8 cellular contexts compared by ENCODE assay signal in the genomic region with DNA sequence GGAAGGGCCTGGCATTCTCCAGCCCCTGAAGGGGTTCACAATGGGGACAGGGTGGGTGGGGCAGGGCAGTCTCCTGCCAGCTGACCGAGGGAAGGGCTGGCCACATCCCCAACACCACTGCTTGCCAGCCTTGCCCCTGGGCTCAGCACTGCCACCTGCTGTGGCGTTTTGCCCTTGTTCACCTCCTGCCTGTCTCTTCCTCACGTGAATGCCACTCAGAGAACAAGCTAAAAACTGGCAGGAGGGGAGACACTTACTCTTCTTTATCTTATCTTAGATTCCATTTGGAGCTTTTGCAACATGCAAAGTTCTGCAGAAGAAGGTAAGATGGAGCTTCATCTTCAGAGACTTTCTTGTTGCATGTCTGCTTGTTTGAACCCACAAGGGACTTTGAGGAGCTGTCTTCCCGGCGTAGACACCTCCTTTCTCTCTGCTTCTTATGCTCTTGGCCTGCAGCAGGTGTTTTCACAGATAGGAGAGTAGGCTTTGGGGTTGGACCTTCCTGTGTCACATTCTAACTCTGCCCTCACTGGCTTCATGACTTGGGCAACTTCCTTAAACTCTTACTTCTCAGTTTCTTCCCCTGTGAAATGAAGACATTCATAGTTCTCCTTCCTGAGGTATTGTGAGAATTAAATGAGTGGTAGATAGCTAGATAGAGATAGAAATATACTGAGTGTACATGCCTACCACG. TPM values are rescaled to one million over a fixed set of nuclear protein-coding genes. Genes with fewer than 3 reads are reported as not detected.
A peak's percentile ranks its signal among the peaks of the same experiment; 100 is the strongest.
DNase-seq lines count a peak whose midpoint lies in the region; ATAC-seq lines count a peak whose summit lies in the region.

No MANE protein-coding gene starts in this region.

- H3K36me3 Mint-ChIP-seq in naive thymus-derived CD4-positive, alpha-beta T cell = peaks cover 5 to 22% (median 7%) of the 10 kb centered on the region in 5 donors

- no peak overlapping the region for H4K8ac ChIP-seq in mesendoderm (ENCODE audit: low read depth, low read length)

- no peak overlapping the region for H3K27ac Mint-ChIP-seq in naive thymus-derived CD4-positive, alpha-beta T cell

- H3K9ac ChIP-seq in mesendoderm (ENCODE audit: low read length) = no peak overlapping the region

- H3K4me3 ChIP-seq in naive thymus-derived CD4-positive, alpha-beta T cell (ENCODE audit: low read length) = no peak overlapping the region
- H3K4me3 ChIP-seq in SJCRH30 = no peak overlapping the region
- no peak overlapping the region for H3K4me3 ChIP-seq in mesendoderm (ENCODE audit: low read length)

- no peaks in the 10 kb centered on the region for H3K27me3 Mint-ChIP-seq in naive thymus-derived CD4-positive, alpha-beta T cell

- no peak overlapping the region for H3K56ac ChIP-seq in mesendoderm (ENCODE audit: low read length)

- no peak overlapping the region for H3K23ac ChIP-seq in mesendoderm (ENCODE audit: low read length)

- no peaks in the 10 kb centered on the region for H3K27me3 ChIP-seq in naive thymus-derived CD4-positive, alpha-beta T cell (ENCODE audit: control insufficient read depth in 2 of 2, insufficient read depth in 2 of 2, low read length in 2 of 2)
- H3K27me3 ChIP-seq in SJCRH30 (no peaks in the 10 kb centered on the region), mesendoderm (ENCODE audit: insufficient read depth, low read length, poor library complexity) (no peaks in the 10 kb centered on the region)

- H3K27ac ChIP-seq in naive thymus-derived CD4-positive, alpha-beta T cell (ENCODE audit: low read depth, low read length) = no peak overlapping the region
- H3K27ac ChIP-seq in SJCRH30 (no peak overlapping the region), mesendoderm (ENCODE audit: low read depth, low read length) (no peak overlapping the region)

- CTCF ChIA-PET in naive thymus-derived CD4-positive, alpha-beta T cell (lab: Charles Lee) = interaction anchor here (0.6 to 1.1 kb wide), 6 partner anchors 18 to 706 kb away, joined by 3 to 4 read pairs (median 3); no protein-coding TSS in a partner anchor

- no peak overlapping the region for H3K4me2 ChIP-seq in mesendoderm (ENCODE audit: low read length)

- no peak overlapping the region for H2BK5ac ChIP-seq in mesendoderm (ENCODE audit: low read length)

- H3K9me3 Mint-ChIP-seq in naive thymus-derived CD4-positive, alpha-beta T cell = peaks cover 0 to 4% (median 0%) of the 10 kb centered on the region in 11 donors

- WGBS in mesendoderm (ENCODE audit: extremely low coverage, insufficient coverage, low lambda C conversion rate) = no CpG with 5 or more reads among the region's 6 CpGs

- POLR2A ChIA-PET in naive thymus-derived CD4-positive, alpha-beta T cell (lab: Charles Lee) = interaction anchor here (1.3 kb wide), 1 partner anchor 37 kb away, joined by 3 read pairs; no protein-coding TSS in a partner anchor

- H3K9me3 ChIP-seq in naive thymus-derived CD4-positive, alpha-beta T cell (ENCODE audit: control insufficient read depth in 2 of 3, low read length in 3 of 3) = no peaks in the 10 kb centered on the region
- no peaks in the 10 kb centered on the region for H3K9me3 ChIP-seq in SJCRH30 (replicated peaks)

- no peak overlapping the region for H3K18ac ChIP-seq in mesendoderm (ENCODE audit: low read length)

- DNase-seq in Daoy (ENCODE audit: low read depth) = peak; percentile 39
- peak; percentile 76 to 90 for DNase-seq in Kasumi-1 (lab: John Stamatoyannopoulos, UW)
- peak; percentile 41 for DNase-seq in activated naive CD4-positive, alpha-beta T cell treated with anti-CD3 and anti-CD28 coated beads, Interleukin-2, amount 50 U/mL, for 16 hours
- DNase-seq in naive thymus-derived CD4-positive, alpha-beta T cell = peak in 1 of 9 donors; percentile 10
- no peak for DNase-seq in NCI-H187 (lab: John Stamatoyannopoulos, UW)
- DNase-seq in SJCRH30 = no peak
- no peak for DNase-seq in mesendoderm

- no peak overlapping the region for H3K4ac ChIP-seq in mesendoderm (ENCODE audit: low read depth, low read length)

- H3K79me1 ChIP-seq in mesendoderm (ENCODE audit: low read length) = peaks cover 3% of the 10 kb centered on the region

- H2AK5ac ChIP-seq in mesendoderm (ENCODE audit: low read length) = no peak overlapping the region

- H2BK120ac ChIP-seq in mesendoderm (ENCODE audit: low read depth, low read length) = no peak overlapping the region

- H4K5ac ChIP-seq in mesendoderm (ENCODE audit: low read length) = no peak overlapping the region

- peak; percentile 12 for ATAC-seq in naive thymus-derived CD4-positive, alpha-beta T cell
- no peak for ATAC-seq in HG02759 (IDR thresholded peaks at IDR 0.05; ENCODE audit: unreplicated experiment)

- peaks cover 0 to 23% (median 5%) of the 10 kb centered on the region in 3 experiments for H3K36me3 ChIP-seq in naive thymus-derived CD4-positive, alpha-beta T cell (ENCODE audit: control insufficient read depth in 2 of 3, insufficient read depth in 3 of 3, low read length in 3 of 3)
- peaks cover 10% of the 10 kb centered on the region for H3K36me3 ChIP-seq in SJCRH30
- no peaks in the 10 kb centered on the region for H3K36me3 ChIP-seq in mesendoderm (ENCODE audit: control insufficient read depth, insufficient read depth, low read length)

- H3K4me1 Mint-ChIP-seq in naive thymus-derived CD4-positive, alpha-beta T cell = peaks cover 2 to 17% (median 13%) of the 10 kb centered on the region in 7 donors

- peaks cover 4 to 8% of the 10 kb centered on the region in 2 donors for H3K4me1 ChIP-seq in naive thymus-derived CD4-positive, alpha-beta T cell (ENCODE audit: control insufficient read depth in 2 of 2, insufficient read depth in 2 of 2, low read length in 2 of 2)
- H3K4me1 ChIP-seq in SJCRH30 (peaks cover 4% of the 10 kb centered on the region; the same call in 1 of the 2 replicates), mesendoderm (ENCODE audit: control insufficient read depth, low read depth, low read length) (peaks cover 3% of the 10 kb centered on the region)

- no peak overlapping the region for H3K4me3 Mint-ChIP-seq in naive thymus-derived CD4-positive, alpha-beta T cell

- no peak overlapping the region for H2BK15ac ChIP-seq in mesendoderm (replicated peaks; ENCODE audit: low read depth)

- H3K79me2 ChIP-seq in mesendoderm (ENCODE audit: control insufficient read depth, insufficient read depth, low read length) = peaks cover 8% of the 10 kb centered on the region

- intact Hi-C loops in naive thymus-derived CD4-positive, alpha-beta T cell (cut with micrococcal nuclease) = loop anchor here (1.0 to 10.0 kb wide), 2 partner anchors 144 to 651 kb away; a partner anchor contains a TSS

RNA-seq across cellular contexts. Expression of a gene that starts 4.1 kb away (rescaled TPM):
- 13.4 and 13.5 TPM in 2 replicates for total RNA-seq in Daoy (2014; rRNA removed; shearing (Covaris generic))
- 10 to 100 TPM; 15.1 to 23.3 (median 19.8) TPM for total RNA-seq in naive thymus-derived CD4-positive, alpha-beta T cell
- polyA plus RNA-seq in naive thymus-derived CD4-positive, alpha-beta T cell = 1 to 10 TPM; 4.0 to 7.7 TPM
- 5.8 and 7.3 TPM in 2 replicates for total RNA-seq in SJCRH30 (2014; rRNA removed; shearing (Covaris generic))
- 7.8 TPM for polyA plus RNA-seq in mesendoderm (2013, experiment 1 of 2)
- 8.5 TPM for polyA plus RNA-seq in mesendoderm (2013, experiment 2 of 2)

RNA-seq across cellular contexts. Expression of a gene that starts 4.2 kb away (rescaled TPM):
- 2,254 and 2,503 TPM in 2 replicates for total RNA-seq in Daoy (2014; rRNA removed; shearing (Covaris generic))
- 1,000 to 10,000 TPM; 1,005 to 1,932 (median 1,675) TPM for total RNA-seq in naive thymus-derived CD4-positive, alpha-beta T cell
- 1,000 to 10,000 TPM; 1,937 to 1,958 TPM for polyA plus RNA-seq in naive thymus-derived CD4-positive, alpha-beta T cell
- total RNA-seq in SJCRH30 (2014; rRNA removed; shearing (Covaris generic)) = 4,429 and 4,439 TPM in 2 replicates
- 3,187 TPM for polyA plus RNA-seq in mesendoderm (2013, experiment 1 of 2)
- polyA plus RNA-seq in mesendoderm (2013, experiment 2 of 2) = 3,242 TPM

RNA-seq across cellular contexts. Expression of a gene that starts 31.3 kb away (rescaled TPM):
- 6.0 and 13.5 TPM in 2 replicates for total RNA-seq in Daoy (2014; rRNA removed; shearing (Covaris generic))
- 10 to 100 TPM in 3 of 5 experiments, 1 to 10 TPM in 2; 4.8 to 17.8 (median 13.6) TPM for total RNA-seq in naive thymus-derived CD4-positive, alpha-beta T cell
- 10 to 100 TPM in 1 of 2 donors, 1 to 10 TPM in 1; 5.1 to 10.8 TPM for polyA plus RNA-seq in naive thymus-derived CD4-positive, alpha-beta T cell
- total RNA-seq in SJCRH30 (2014; rRNA removed; shearing (Covaris generic)) = 11.7 and 12.1 TPM in 2 replicates
- polyA plus RNA-seq in mesendoderm (2013, experiment 1 of 2) = 1.9 TPM
- polyA plus RNA-seq in mesendoderm (2013, experiment 2 of 2) = 1.8 TPM

RNA-seq across cellular contexts. Expression of a gene that starts 58.5 kb away (rescaled TPM):
- 8.5 and 11.4 TPM in 2 replicates for total RNA-seq in Daoy (2014; rRNA removed; shearing (Covaris generic))
- 1 to 10 TPM in 3 of 5 experiments, under 1 TPM in 2; 0.27 to 4.8 (median 1.3) TPM for total RNA-seq in naive thymus-derived CD4-positive, alpha-beta T cell
- not detected for polyA plus RNA-seq in naive thymus-derived CD4-positive, alpha-beta T cell
- 13.1 and 16.7 TPM in 2 replicates for total RNA-seq in SJCRH30 (2014; rRNA removed; shearing (Covaris generic))
- 10.7 TPM for polyA plus RNA-seq in mesendoderm (2013, experiment 1 of 2)
- 10.9 TPM for polyA plus RNA-seq in mesendoderm (2013, experiment 2 of 2)

Comparison
In these comparisons a context has a peak if more than half of its experiments do, and no peak if none do; other contexts are left out.
1. DNase-seq: peak in Daoy (single experiment), Kasumi-1 (2 of 2) and activated naive CD4-positive, alpha-beta T cell treated with anti-CD3 and anti-CD28 coated beads, Interleukin-2, amount 50 U/mL, for 16 hours (single experiment); none in NCI-H187 (0 of 2), SJCRH30 (0 of 2) and mesendoderm (single experiment).